8 cellular contexts compared by ENCODE assay signal in genomic region chr16:69131167-69131748, GRCh38. TPM values are rescaled to one million over a fixed set of nuclear protein-coding genes. Genes with fewer than 3 reads are reported as not detected.
A peak's percentile ranks its signal among the peaks of the same experiment; 100 is the strongest.
DNase-seq lines count a peak whose midpoint lies in the region; ATAC-seq and TF ChIP-seq lines count a peak whose summit lies in the region.

No MANE protein-coding gene starts in this region.

- no peaks in the 10 kb centered on the region for H3K9me2 ChIP-seq in GM23338 (ENCODE audit: insufficient read depth)

- no peak for DNase-seq in AG10803 (ENCODE audit: low read depth)
- peak; percentile 82 for DNase-seq in GM23338 (ENCODE audit: low spot score)
- DNase-seq in SK-N-MC (ENCODE audit: low read depth, low spot score) = no peak
- no peak for DNase-seq in stimulated activated CD4-positive, alpha-beta T cell treated with anti-CD3 and anti-CD28 coated beads, Interleukin-1b, Interleukin-23, amount 100 ng/mL, for 48 hours

- H3K27me3 ChIP-seq in GM23338 (ENCODE audit: insufficient read depth) = no peaks in the 10 kb centered on the region
- no peaks in the 10 kb centered on the region for H3K27me3 ChIP-seq in ectodermal cell (ENCODE audit: control insufficient read depth, insufficient read depth, low read length, poor library complexity, severe bottlenecking)
- no peaks in the 10 kb centered on the region for H3K27me3 ChIP-seq in mononuclear cell (ENCODE audit: insufficient read depth, low read length)

- no peak for TF ChIP-seq CTCF in AG10803 (conservative IDR thresholded peaks at IDR 0.05; ENCODE audit: low read length)
- TF ChIP-seq CTCF in GM23338 (conservative IDR thresholded peaks at IDR 0.05; ENCODE audit: low read depth in 2 of 2) = no peak

- no peaks in the 10 kb centered on the region for H3K9me3 ChIP-seq in SK-N-MC (ENCODE audit: low read depth, low read length)
- no peaks in the 10 kb centered on the region for H3K9me3 ChIP-seq in ectodermal cell (ENCODE audit: control insufficient read depth, low read length)
- no peaks in the 10 kb centered on the region for H3K9me3 ChIP-seq in mononuclear cell (ENCODE audit: low read depth, low read length)

- peak overlapping the region; percentile 80 for H3K4me2 ChIP-seq in GM23338

- peak; percentile 32 for ATAC-seq in GM23338
- ATAC-seq in HG03442 (IDR thresholded peaks at IDR 0.05; ENCODE audit: unreplicated experiment) = no peak
- ATAC-seq in GM21723 (IDR thresholded peaks at IDR 0.05; ENCODE audit: unreplicated experiment) = no peak

- peaks cover 24% of the 10 kb centered on the region for H3F3A ChIP-seq in GM23338 (replicated peaks; ENCODE audit: low read depth)

- H3K27ac Mint-ChIP-seq in GM23338 = peak overlapping the region; percentile 98

- WGBS in ectodermal cell, 2 experiments = 1 to 3% methylated on average over 11 of the region's 11 CpGs

- peak overlapping the region; percentile 89 for H3K9ac ChIP-seq in SK-N-MC (ENCODE audit: insufficient read length)

- H4K20me1 ChIP-seq in GM23338 (replicated peaks; ENCODE audit: insufficient read depth) = peaks cover 37% of the 10 kb centered on the region

- peaks cover 34% of the 10 kb centered on the region for H3K4me1 Mint-ChIP-seq in GM23338

- H3K36me3 ChIP-seq in GM23338 (ENCODE audit: insufficient read depth) (peaks cover 2% of the 10 kb centered on the region; the same call in 1 of the 2 replicates), SK-N-MC (ENCODE audit: insufficient read depth, low read length) (no peaks in the 10 kb centered on the region; the same call in 1 of the 2 replicates), ectodermal cell (ENCODE audit: control insufficient read depth, insufficient read depth, low read length) (no peaks in the 10 kb centered on the region)

- H3K27me3 Mint-ChIP-seq in GM23338 (ENCODE audit: insufficient read depth, low read depth, poor library complexity) = peaks cover 12% of the 10 kb centered on the region

- no peak overlapping the region for H2AFZ ChIP-seq in GM23338

- no peaks in the 10 kb centered on the region for H3K9me3 Mint-ChIP-seq in GM23338

- peaks cover 52% of the 10 kb centered on the region for H3K36me3 Mint-ChIP-seq in GM23338 (ENCODE audit: low read depth)

- H3K4me1 ChIP-seq in GM23338 (ENCODE audit: insufficient read depth) (peaks cover 18% of the 10 kb centered on the region), ectodermal cell (ENCODE audit: control insufficient read depth, insufficient read depth, low read length) (peaks cover 16% of the 10 kb centered on the region), mononuclear cell (ENCODE audit: insufficient read depth, low read length) (peaks cover 19% of the 10 kb centered on the region)

- peak overlapping the region; percentile 98 for H3K4me3 ChIP-seq in AG10803 (ENCODE audit: low read length)
- peak overlapping the region; percentile 99 for H3K4me3 ChIP-seq in GM23338
- H3K4me3 ChIP-seq in SK-N-MC = peak overlapping the region; percentile 84
- peak overlapping the region; percentile 84 for H3K4me3 ChIP-seq in ectodermal cell (ENCODE audit: insufficient read depth, low read depth, low read length)
- peak overlapping the region; percentile 89 for H3K4me3 ChIP-seq in mononuclear cell (ENCODE audit: low read length)

- H3K4me3 Mint-ChIP-seq in GM23338 = peak overlapping the region; percentile 96

- H3K27ac ChIP-seq in GM23338 (ENCODE audit: low read depth) (peak overlapping the region; percentile 100), SK-N-MC (peak overlapping the region; percentile 76; the same call in 1 of the 2 replicates), ectodermal cell (ENCODE audit: insufficient read depth, low read depth, low read length, poor library complexity, severe bottlenecking) (peak overlapping the region; percentile 90)

- peaks cover 93% of the 10 kb centered on the region for H3K79me2 ChIP-seq in GM23338 (replicated peaks; ENCODE audit: insufficient read depth)

TF ChIP-seq in GM23338, 12 proteins besides CTCF, POLR2A, EP300 and RAD21 (continues in another document):
- TF ChIP-seq EZH2phosphoT487 (IDR thresholded peaks at IDR 0.05; ENCODE audit: unreplicated experiment) = no peak
- TF ChIP-seq CREB1 (CRISPR knock-in tag; IDR thresholded peaks at IDR 0.05; ENCODE audit: low read depth) = no peak
- TF ChIP-seq, protein P1, sequence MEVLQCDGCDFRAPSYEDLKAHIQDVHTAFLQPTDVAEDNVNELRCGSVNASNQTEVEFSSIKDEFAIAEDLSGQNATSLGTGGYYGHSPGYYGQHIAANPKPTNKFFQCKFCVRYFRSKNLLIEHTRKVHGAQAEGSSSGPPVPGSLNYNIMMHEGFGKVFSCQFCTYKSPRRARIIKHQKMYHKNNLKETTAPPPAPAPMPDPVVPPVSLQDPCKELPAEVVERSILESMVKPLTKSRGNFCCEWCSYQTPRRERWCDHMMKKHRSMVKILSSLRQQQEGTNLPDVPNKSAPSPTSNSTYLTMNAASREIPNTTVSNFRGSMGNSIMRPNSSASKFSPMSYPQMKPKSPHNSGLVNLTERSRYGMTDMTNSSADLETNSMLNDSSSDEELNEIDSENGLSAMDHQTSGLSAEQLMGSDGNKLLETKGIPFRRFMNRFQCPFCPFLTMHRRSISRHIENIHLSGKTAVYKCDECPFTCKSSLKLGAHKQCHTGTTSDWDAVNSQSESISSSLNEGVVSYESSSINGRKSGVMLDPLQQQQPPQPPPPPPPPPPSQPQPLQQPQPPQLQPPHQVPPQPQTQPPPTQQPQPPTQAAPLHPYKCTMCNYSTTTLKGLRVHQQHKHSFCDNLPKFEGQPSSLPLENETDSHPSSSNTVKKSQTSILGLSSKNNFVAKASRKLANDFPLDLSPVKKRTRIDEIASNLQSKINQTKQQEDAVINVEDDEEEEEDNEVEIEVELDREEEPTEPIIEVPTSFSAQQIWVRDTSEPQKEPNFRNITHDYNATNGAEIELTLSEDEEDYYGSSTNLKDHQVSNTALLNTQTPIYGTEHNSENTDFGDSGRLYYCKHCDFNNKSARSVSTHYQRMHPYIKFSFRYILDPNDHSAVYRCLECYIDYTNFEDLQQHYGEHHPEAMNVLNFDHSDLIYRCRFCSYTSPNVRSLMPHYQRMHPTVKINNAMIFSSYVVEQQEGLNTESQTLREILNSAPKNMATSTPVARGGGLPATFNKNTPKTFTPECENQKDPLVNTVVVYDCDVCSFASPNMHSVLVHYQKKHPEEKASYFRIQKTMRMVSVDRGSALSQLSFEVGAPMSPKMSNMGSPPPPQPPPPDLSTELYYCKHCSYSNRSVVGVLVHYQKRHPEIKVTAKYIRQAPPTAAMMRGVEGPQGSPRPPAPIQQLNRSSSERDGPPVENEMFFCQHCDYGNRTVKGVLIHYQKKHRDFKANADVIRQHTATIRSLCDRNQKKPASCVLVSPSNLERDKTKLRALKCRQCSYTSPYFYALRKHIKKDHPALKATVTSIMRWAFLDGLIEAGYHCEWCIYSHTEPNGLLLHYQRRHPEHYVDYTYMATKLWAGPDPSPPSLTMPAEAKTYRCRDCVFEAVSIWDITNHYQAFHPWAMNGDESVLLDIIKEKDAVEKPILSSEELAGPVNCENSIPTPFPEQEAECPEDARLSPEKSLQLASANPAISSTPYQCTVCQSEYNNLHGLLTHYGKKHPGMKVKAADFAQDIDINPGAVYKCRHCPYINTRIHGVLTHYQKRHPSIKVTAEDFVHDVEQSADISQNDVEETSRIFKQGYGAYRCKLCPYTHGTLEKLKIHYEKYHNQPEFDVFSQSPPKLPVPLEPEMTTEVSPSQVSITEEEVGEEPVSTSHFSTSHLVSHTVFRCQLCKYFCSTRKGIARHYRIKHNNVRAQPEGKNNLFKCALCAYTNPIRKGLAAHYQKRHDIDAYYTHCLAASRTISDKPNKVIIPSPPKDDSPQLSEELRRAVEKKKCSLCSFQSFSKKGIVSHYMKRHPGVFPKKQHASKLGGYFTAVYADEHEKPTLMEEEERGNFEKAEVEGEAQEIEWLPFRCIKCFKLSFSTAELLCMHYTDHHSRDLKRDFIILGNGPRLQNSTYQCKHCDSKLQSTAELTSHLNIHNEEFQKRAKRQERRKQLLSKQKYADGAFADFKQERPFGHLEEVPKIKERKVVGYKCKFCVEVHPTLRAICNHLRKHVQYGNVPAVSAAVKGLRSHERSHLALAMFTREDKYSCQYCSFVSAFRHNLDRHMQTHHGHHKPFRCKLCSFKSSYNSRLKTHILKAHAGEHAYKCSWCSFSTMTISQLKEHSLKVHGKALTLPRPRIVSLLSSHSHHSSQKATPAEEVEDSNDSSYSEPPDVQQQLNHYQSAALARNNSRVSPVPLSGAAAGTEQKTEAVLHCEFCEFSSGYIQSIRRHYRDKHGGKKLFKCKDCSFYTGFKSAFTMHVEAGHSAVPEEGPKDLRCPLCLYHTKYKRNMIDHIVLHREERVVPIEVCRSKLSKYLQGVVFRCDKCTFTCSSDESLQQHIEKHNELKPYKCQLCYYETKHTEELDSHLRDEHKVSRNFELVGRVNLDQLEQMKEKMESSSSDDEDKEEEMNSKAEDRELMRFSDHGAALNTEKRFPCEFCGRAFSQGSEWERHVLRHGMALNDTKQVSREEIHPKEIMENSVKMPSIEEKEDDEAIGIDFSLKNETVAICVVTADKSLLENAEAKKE (CRISPR knock-in tag; IDR thresholded peaks at IDR 0.05) = no peak
- TF ChIP-seq ZNF114 (CRISPR knock-in tag; IDR thresholded peaks at IDR 0.05) = no peak
- no peak for TF ChIP-seq POLR2AphosphoS5 (IDR thresholded peaks at IDR 0.05; ENCODE audit: low read depth)

RNA-seq across cellular contexts. Expression of gene CHTF8, which starts 1.1 kb away (rescaled TPM):
- total RNA-seq in GM23338 (2014; rRNA removed; shearing (Covaris generic)) = 147 and 155 TPM in 2 replicates
- 24.4 and 25.5 TPM in 2 replicates for polyA plus RNA-seq in GM23338 (2016; fragmentation: Nextera tagmentation; extraction: Ambion mirVana)
- polyA plus RNA-seq in ectodermal cell (2013, experiment 1 of 4) = 133 TPM
- 142 TPM for polyA plus RNA-seq in ectodermal cell (2013, experiment 2 of 4)
- 124 TPM for polyA plus RNA-seq in ectodermal cell (2013, experiment 3 of 4)
- 147 TPM for polyA plus RNA-seq in ectodermal cell (2013, experiment 4 of 4)
- 34.8 TPM for total RNA-seq in mononuclear cell

RNA-seq across cellular contexts. Expression of gene UTP4, which starts 1.2 kb away (rescaled TPM):
- 66.6 and 76.7 TPM in 2 replicates for total RNA-seq in GM23338 (2014; rRNA removed; shearing (Covaris generic))
- polyA plus RNA-seq in GM23338 (2016; fragmentation: Nextera tagmentation; extraction: Ambion mirVana) = 63.2 TPM in 2 replicates
- polyA plus RNA-seq in ectodermal cell (2013, experiment 1 of 4) = 51.6 TPM
- 60.1 TPM for polyA plus RNA-seq in ectodermal cell (2013, experiment 2 of 4)
- 44.4 TPM for polyA plus RNA-seq in ectodermal cell (2013, experiment 3 of 4)
- 43.7 TPM for polyA plus RNA-seq in ectodermal cell (2013, experiment 4 of 4)
- 19.7 TPM for total RNA-seq in mononuclear cell

RNA-seq across cellular contexts. Expression of gene HAS3, which starts 25.8 kb away (rescaled TPM):
- 54.9 and 56.7 TPM in 2 replicates for total RNA-seq in GM23338 (2014; rRNA removed; shearing (Covaris generic))
- 7.3 TPM in 2 replicates for polyA plus RNA-seq in GM23338 (2016; fragmentation: Nextera tagmentation; extraction: Ambion mirVana)
- 4.6 TPM for polyA plus RNA-seq in ectodermal cell (2013, experiment 1 of 4)
- polyA plus RNA-seq in ectodermal cell (2013, experiment 2 of 4) = 5.4 TPM
- 4.1 TPM for polyA plus RNA-seq in ectodermal cell (2013, experiment 3 of 4)
- polyA plus RNA-seq in ectodermal cell (2013, experiment 4 of 4) = 3.6 TPM
- 0.84 TPM for total RNA-seq in mononuclear cell

RNA-seq across cellular contexts. Expression of gene SNTB2, which starts 55.7 kb away (rescaled TPM):
- 18.8 and 42.7 TPM in 2 replicates for total RNA-seq in GM23338 (2014; rRNA removed; shearing (Covaris generic))
- polyA plus RNA-seq in GM23338 (2016; fragmentation: Nextera tagmentation; extraction: Ambion mirVana) = 4.8 and 6.2 TPM in 2 replicates
- 12.3 TPM for polyA plus RNA-seq in ectodermal cell (2013, experiment 1 of 4)
- 11.8 TPM for polyA plus RNA-seq in ectodermal cell (2013, experiment 2 of 4)
- polyA plus RNA-seq in ectodermal cell (2013, experiment 3 of 4) = 8.7 TPM
- polyA plus RNA-seq in ectodermal cell (2013, experiment 4 of 4) = 9.8 TPM
- total RNA-seq in mononuclear cell = 4.4 TPM

Comparison
In these comparisons a context has a peak if more than half of its experiments do, and no peak if none do; other contexts are left out.
1. RNA of gene HAS3, which starts 25.8 kb away (total RNA-seq): 54.9 to 56.7 TPM in GM23338; 0.84 TPM in mononuclear cell (single experiment); every median in the first group is over 10 times any median in the second.
2. Peak in every context shown above with its lines, with median percentiles within 50 percentile points of each other: H3K4me3 ChIP-seq and H3K27ac ChIP-seq.